In genomic region chr11:94107363-94107762, GRCh38 we compare ENCODE assay signal across 19 cellular contexts. TPM values are rescaled to one million over a fixed set of nuclear protein-coding genes. Genes with fewer than 3 reads are reported as not detected.
DNase-seq lines count a peak whose midpoint lies in the region; ATAC-seq, FAIRE-seq and TF ChIP-seq lines count a peak whose summit lies in the region.
"Had no signal": no experiment of that assay in that cellular context is flagged by ENCODE, and none has a peak within 500 bp of the region (broad histone marks: within the 10 kb centered on the region; RNA-seq: fewer than 3 reads in every experiment).

No MANE protein-coding gene starts in this region.

- no peaks in the 10 kb centered on the region for H3K36me3 Mint-ChIP-seq in MCF 10A (ENCODE audit: insufficient read depth, unreplicated experiment)
- no peaks in the 10 kb centered on the region for H3K36me3 Mint-ChIP-seq in activated naive CD4-positive, alpha-beta T cell treated with anti-CD3 and anti-CD28 coated beads, Interleukin-2, amount 50 U/mL, for 72 hours

- dilution Hi-C loops in mammary epithelial cell (cut with HindIII; ENCODE audit: low sequenced_read_pairs), result no loop called here

- no peak overlapping the region for H3K56ac ChIP-seq in H1 (replicated peaks; ENCODE audit: insufficient read length, low read depth, low read length)

- no peak overlapping the region for H3K18ac ChIP-seq in H1 (ENCODE audit: extremely low read depth, low read length)

- H3K23ac ChIP-seq in H1 (ENCODE audit: insufficient read length), result no peak overlapping the region

- H3K4me2 ChIP-seq in mammary epithelial cell (ENCODE audit: insufficient read depth, low read depth, low read length) (no peak overlapping the region), OCI-LY7 (ENCODE audit: low read length) (no peak overlapping the region), H1 (ENCODE audit: insufficient read depth in 1 of 2, low read depth in 2 of 2, low read length in 2 of 2) (no peak overlapping the region)

- no peak overlapping the region for H2BK12ac ChIP-seq in H1 (ENCODE audit: low read depth, low read length)

- H3K27me3 ChIP-seq in mammary epithelial cell (ENCODE audit: insufficient read depth, low read length), result no peaks in the 10 kb centered on the region
- H3K27me3 ChIP-seq in H1 (replicated peaks in 1 of 4; ENCODE audit: control insufficient read depth in 3 of 4, extremely low read depth in 1 of 4, insufficient read depth in 3 of 4, low read length in 3 of 4), result no peaks in the 10 kb centered on the region
- H3K27me3 ChIP-seq in MG63, result no peaks in the 10 kb centered on the region
- H3K27me3 ChIP-seq: adrenal gland, neutrophil had no signal

- in situ Hi-C loops in mammary epithelial cell (cut with MboI; ENCODE audit: low sequenced_read_pairs in 2 of 2), result loop anchor here in 1 of 2 donors (10.0 kb wide), 1 partner anchor 203 kb away; no protein-coding TSS in a partner anchor

- POLR2A ChIA-PET in MCF 10A (lab: Yijun Ruan, JAX) (no interaction called here), OCI-LY7 (lab: Charles Lee) (no interaction called here), H1 (lab: Charles Lee; ENCODE audit: partially characterized antibody) (no interaction called here)

- no peak overlapping the region for H2BK20ac ChIP-seq in H1 (ENCODE audit: low read length)

- no peaks in the 10 kb centered on the region for H3K23me2 ChIP-seq in H1 (ENCODE audit: low read depth, low read length)

- no peak overlapping the region for H3K4ac ChIP-seq in H1 (replicated peaks; ENCODE audit: insufficient read length, low read depth, low read length)

- peak; percentile 20 to 23; a peak in 1 of 4 replicates for TF ChIP-seq RAD21 in H1 (IDR thresholded peaks at IDR 0.05 in 1 of 2, conservative IDR thresholded peaks at IDR 0.05 in 1 of 2; ENCODE audit: low read depth in 2 of 2, low read length in 2 of 2)

- CTCF ChIA-PET in MCF 10A (lab: Yijun Ruan, JAX), result interaction anchor here (0.6 kb wide), 1 partner anchor 409 kb away, joined by 3 read pairs; no protein-coding TSS in a partner anchor
- CTCF ChIA-PET in mammary epithelial cell (lab: Charles Lee; ENCODE audit: low non-redundant PET), result no interaction called here
- CTCF ChIA-PET in OCI-LY7 (lab: Charles Lee; ENCODE audit: unreplicated experiment), result no interaction called here
- CTCF ChIA-PET in H1 (lab: Charles Lee; ENCODE audit: partially characterized antibody), result no interaction called here

- TF ChIP-seq EP300 in H1 (IDR thresholded peaks at IDR 0.05; ENCODE audit: borderline replicate concordance in 1 of 2, low read depth in 2 of 2, low read length in 2 of 2), result no peak

- BruUV-seq in MCF 10A (replicated peaks; lab: Mats Ljungman, UMichigan) (no TSS peak), mammary epithelial cell (replicated peaks; lab: Mats Ljungman, UMichigan) (no TSS peak), OCI-LY7 (replicated peaks; lab: Mats Ljungman, UMichigan) (no TSS peak)

- H3K9ac ChIP-seq in mammary epithelial cell (ENCODE audit: insufficient read depth, low read length) (no peak overlapping the region), H1 (replicated peaks in 1 of 4; ENCODE audit: extremely low read depth in 1 of 4, low read depth in 3 of 4, low read length in 3 of 4) (no peak overlapping the region)

- no peaks in the 10 kb centered on the region for H3K9me2 ChIP-seq in OCI-LY7 (ENCODE audit: insufficient read depth, low read length)

- H4K8ac ChIP-seq in H1 (ENCODE audit: extremely low read depth, insufficient read depth, low read length), result no peak overlapping the region

- ATAC-seq in GM18858 (IDR thresholded peaks at IDR 0.05; ENCODE audit: unreplicated experiment), result no peak
- no peak for ATAC-seq in activated naive CD4-positive, alpha-beta T cell treated with anti-CD3 and anti-CD28 coated beads, Interleukin-2, amount 50 U/mL, for 72 hours
- ATAC-seq in GM19395 (IDR thresholded peaks at IDR 0.05; ENCODE audit: unreplicated experiment), result no peak
- ATAC-seq: activated T-helper 17 cell treated with anti-CD3 and anti-CD28 coated beads, Interleukin-2, amount 50 U/mL, for 72 hours; mucosa of descending colon had no signal

- H2BK120ac ChIP-seq in H1 (replicated peaks; ENCODE audit: low read depth, low read length), result no peak overlapping the region

- no peaks in the 10 kb centered on the region for H3K4me1 Mint-ChIP-seq in MCF 10A (ENCODE audit: insufficient read depth, unreplicated experiment)
- H3K4me1 Mint-ChIP-seq: activated T-helper 17 cell treated with anti-CD3 and anti-CD28 coated beads, Interleukin-2, amount 50 U/mL, for 72 hours had no signal

- DNase-seq in MCF 10A (ENCODE audit: unreplicated experiment) (peak; percentile 42), mammary epithelial cell (no peak), OCI-LY7 (ENCODE audit: low spot score) (no peak), H1 (ENCODE audit: low read depth in 1 of 2, low spot score in 2 of 2) (no peak), MG63 (no peak)
- DNase-seq in activated naive CD4-positive, alpha-beta T cell treated with anti-CD3 and anti-CD28 coated beads, Interleukin-2, amount 50 U/mL, for 72 hours (ENCODE audit: low spot score in 2 of 2), result no peak
- DNase-seq: ACHN, adrenal gland, EL, left ventricle myocardium inferior, mucosa of descending colon, NCI-H1105, NCI-H82, right cardiac atrium had no signal

- H2AFZ ChIP-seq in mammary epithelial cell (ENCODE audit: low read depth, low read length), result no peak overlapping the region
- no peak overlapping the region for H2AFZ ChIP-seq in OCI-LY7 (ENCODE audit: low read length)
- no peak overlapping the region for H2AFZ ChIP-seq in H1 (ENCODE audit: low read length)

- no peaks in the 10 kb centered on the region for H3K79me1 ChIP-seq in H1 (ENCODE audit: low read depth, low read length)

- no peak for FAIRE-seq in H1 (lab: Jason Lieb, UNC)

- TF ChIP-seq POLR2A in H1 (IDR thresholded peaks at IDR 0.05; ENCODE audit: control extremely low read depth in 1 of 2, low read depth in 2 of 2, low read length in 2 of 2), result no peak

- H3K4me1 ChIP-seq in mammary epithelial cell (ENCODE audit: insufficient read depth, low read length), result peaks cover 14% of the 10 kb centered on the region
- H3K4me1 ChIP-seq in OCI-LY7 (ENCODE audit: insufficient read depth, low read length, poor library complexity, severe bottlenecking), result no peaks in the 10 kb centered on the region
- H3K4me1 ChIP-seq in H1 (replicated peaks in 1 of 4; ENCODE audit: control insufficient read depth in 3 of 4, insufficient read depth in 4 of 4, low read length in 3 of 4), result peaks cover 0 to 3% (median 0%) of the 10 kb centered on the region in 4 experiments; a peak in 2 of 7 replicates
- H3K4me1 ChIP-seq: adrenal gland had no signal

- no peak overlapping the region for H4K5ac ChIP-seq in H1 (ENCODE audit: insufficient read length, low read depth, low read length)

- no peaks in the 10 kb centered on the region for H3K9me3 Mint-ChIP-seq in MCF 10A (ENCODE audit: unreplicated experiment)
- no peaks in the 10 kb centered on the region for H3K9me3 Mint-ChIP-seq in activated naive CD4-positive, alpha-beta T cell treated with anti-CD3 and anti-CD28 coated beads, Interleukin-2, amount 50 U/mL, for 72 hours
- H3K9me3 Mint-ChIP-seq: activated T-helper 17 cell treated with anti-CD3 and anti-CD28 coated beads, Interleukin-2, amount 50 U/mL, for 72 hours had no signal

- intact Hi-C loops in MCF 10A (cut with micrococcal nuclease) (loop anchor here (1.0 to 2.0 kb wide), 2 partner anchors 186 to 213 kb away; no protein-coding TSS in a partner anchor), mammary epithelial cell (cut with micrococcal nuclease) (loop anchor here (1.0 kb wide), 1 partner anchor 186 kb away; no protein-coding TSS in a partner anchor), OCI-LY7 (cut with micrococcal nuclease; ENCODE audit: unreplicated experiment) (no loop called here)

- H3K9me3 ChIP-seq in mammary epithelial cell (replicated peaks; ENCODE audit: insufficient read depth, low read length) (no peaks in the 10 kb centered on the region), OCI-LY7 (ENCODE audit: low read length) (no peaks in the 10 kb centered on the region), H1 (ENCODE audit: insufficient read depth in 2 of 2, low read depth in 1 of 2, low read length in 1 of 2) (no peaks in the 10 kb centered on the region; a peak in 1 of 4 replicates), MG63 (no peaks in the 10 kb centered on the region; the same call in 1 of the 2 replicates)
- H3K9me3 ChIP-seq: adrenal gland, mucosa of descending colon, neutrophil had no signal

- H3K27ac ChIP-seq in mammary epithelial cell (ENCODE audit: insufficient read depth, low read depth, low read length), result no peak overlapping the region
- no peak overlapping the region for H3K27ac ChIP-seq in OCI-LY7 (ENCODE audit: low read depth, low read length, poor library complexity, severe bottlenecking)
- H3K27ac ChIP-seq in H1 (ENCODE audit: low read depth, low read length), result no peak overlapping the region
- H3K27ac ChIP-seq: adrenal gland, neutrophil, RWPE1 had no signal

- no peak overlapping the region for H3K4me3 Mint-ChIP-seq in MCF 10A (ENCODE audit: unreplicated experiment)
- H3K4me3 Mint-ChIP-seq: activated T-helper 17 cell treated with anti-CD3 and anti-CD28 coated beads, Interleukin-2, amount 50 U/mL, for 72 hours had no signal

- H3K14ac ChIP-seq in H1 (ENCODE audit: insufficient read length), result no peak overlapping the region

- H2BK15ac ChIP-seq in H1 (ENCODE audit: low read length), result no peak overlapping the region

- 95% methylated on average over 1 of the region's 1 CpG for WGBS in mammary epithelial cell (ENCODE audit: low coverage, missing lambda C conversion rate)
- 96% methylated on average over 1 of the region's 1 CpG; no CpG with 5 or more reads in 1 of the 2 experiments for WGBS in H1 (ENCODE audit: extremely low coverage in 1 of 2, insufficient coverage in 1 of 2, insufficient read length in 1 of 2, insufficient replicate concordance in 2 of 2, low coverage in 1 of 2, low lambda C conversion rate in 2 of 2, missing lambda C conversion rate in 1 of 2), 2 experiments

- H3K36me3 ChIP-seq in mammary epithelial cell (ENCODE audit: insufficient read depth, low read length), result no peaks in the 10 kb centered on the region
- H3K36me3 ChIP-seq in OCI-LY7 (ENCODE audit: insufficient read depth, low read length), result no peaks in the 10 kb centered on the region
- no peaks in the 10 kb centered on the region for H3K36me3 ChIP-seq in H1 (ENCODE audit: control insufficient read depth in 2 of 4, insufficient read depth in 4 of 4, low read length in 3 of 4)
- no peaks in the 10 kb centered on the region for H3K36me3 ChIP-seq in MG63
- H3K36me3 ChIP-seq: adrenal gland, left ventricle myocardium inferior, neutrophil had no signal

- H2AK5ac ChIP-seq in H1 (ENCODE audit: low read depth, low read length), result no peak overlapping the region

- peak; percentile 39 for TF ChIP-seq CTCF in MCF 10A (IDR thresholded peaks at IDR 0.05; ENCODE audit: unreplicated experiment)
- TF ChIP-seq CTCF in mammary epithelial cell (conservative IDR thresholded peaks at IDR 0.05 in 1 of 2, IDR thresholded peaks at IDR 0.05 in 1 of 2; ENCODE audit: extremely low read depth in 1 of 2, insufficient read depth in 1 of 2, low read depth in 1 of 2, low read length in 2 of 2), result peak in 1 of 2 donors; percentile 51
- TF ChIP-seq CTCF in OCI-LY7 (conservative IDR thresholded peaks at IDR 0.05; ENCODE audit: low read length), result 0 out of 2 replicates have a peak, but pooled peaks have one; percentile 30
- no peak; a peak in 1 of 4 replicates for TF ChIP-seq CTCF in H1 (IDR thresholded peaks at IDR 0.05; ENCODE audit: control extremely low read depth in 1 of 3, insufficient read depth in 1 of 3, low read depth in 1 of 3, low read length in 3 of 3)

- H3K4me3 ChIP-seq in mammary epithelial cell (replicated peaks in 1 of 3; ENCODE audit: insufficient read depth in 1 of 3, low read depth in 2 of 3, low read length in 3 of 3) (no peak overlapping the region), OCI-LY7 (ENCODE audit: low read depth, low read length, poor library complexity, severe bottlenecking) (no peak overlapping the region), H1 (ENCODE audit: extremely low read depth in 1 of 4, insufficient read depth in 2 of 4, low read depth in 3 of 4, low read length in 4 of 4) (no peak overlapping the region), MG63 (no peak overlapping the region)
- H3K4me3 ChIP-seq: adrenal gland, left ventricle myocardium inferior, mucosa of descending colon had no signal

- H4K20me1 ChIP-seq in mammary epithelial cell (ENCODE audit: insufficient read depth, low read length), result no peaks in the 10 kb centered on the region
- H4K20me1 ChIP-seq in OCI-LY7 (ENCODE audit: insufficient read depth, low read length), result no peaks in the 10 kb centered on the region
- no peaks in the 10 kb centered on the region for H4K20me1 ChIP-seq in H1 (replicated peaks in 1 of 2; ENCODE audit: control insufficient read depth in 1 of 2, insufficient read depth in 2 of 2, low read length in 2 of 2)

- no peak overlapping the region for H2BK5ac ChIP-seq in H1 (ENCODE audit: low read depth, low read length)

- H4K91ac ChIP-seq in H1 (replicated peaks; ENCODE audit: insufficient read length, low read length), result no peak overlapping the region

- H3K79me2 ChIP-seq in mammary epithelial cell (ENCODE audit: insufficient read depth, low read length) (no peaks in the 10 kb centered on the region), OCI-LY7 (ENCODE audit: insufficient read depth, low read depth, low read length) (no peaks in the 10 kb centered on the region), H1 (ENCODE audit: control insufficient read depth in 1 of 2, insufficient read depth in 2 of 2, low read length in 2 of 2) (no peaks in the 10 kb centered on the region)

- H3K27me3 Mint-ChIP-seq in MCF 10A (ENCODE audit: insufficient read depth, unreplicated experiment), result no peaks in the 10 kb centered on the region

- no peak overlapping the region for H3K27ac Mint-ChIP-seq in MCF 10A (ENCODE audit: low read depth, unreplicated experiment)
- H3K27ac Mint-ChIP-seq in activated naive CD4-positive, alpha-beta T cell treated with anti-CD3 and anti-CD28 coated beads, Interleukin-2, amount 50 U/mL, for 72 hours, result no peak overlapping the region
- H3K27ac Mint-ChIP-seq: activated T-helper 17 cell treated with anti-CD3 and anti-CD28 coated beads, Interleukin-2, amount 50 U/mL, for 72 hours had no signal

RNA-seq across cellular contexts. Expression of gene PANX1, which starts 21.3 kb away (rescaled TPM):
- 26.1 and 30.1 TPM in 2 replicates for total RNA-seq in MCF 10A (2022)
- total RNA-seq in mammary epithelial cell, result 10 to 100 TPM; 42.1 to 48.2 TPM
- 30.9 TPM for polyA plus RNA-seq in mammary epithelial cell
- polyA minus RNA-seq in mammary epithelial cell, result 62.4 TPM
- total RNA-seq in OCI-LY7 (2014; rRNA removed; shearing (Covaris generic)), result 14.3 and 16.5 TPM in 2 replicates
- 10.8 and 11.3 TPM in 2 replicates for total RNA-seq in OCI-LY7 (2022)
- total RNA-seq in H1 (2021; fragmentation: NEBNext Ultra II Directional; extraction: Animal tissue kit (Norgen Biotek cat#: 25700)), result 34.5 and 35.2 TPM in 2 replicates
- polyA plus RNA-seq in H1 (2011; rRNA removed), result 15.4 and 15.9 TPM in 2 replicates
- 18.1 TPM for polyA plus RNA-seq in H1 (2011; cell fraction: cytosol; rRNA removed)
- polyA plus RNA-seq in H1 (2011; cell fraction: nucleus; rRNA removed), result 18.9 TPM
- 19.1 to 29.2 TPM (median 24.7 TPM) in 4 replicates for polyA plus RNA-seq in H1 (2012, experiment 1 of 2)
- polyA plus RNA-seq in H1 (2012, experiment 2 of 2), result 7.6 TPM
- polyA plus RNA-seq in H1 (2013, experiment 1 of 2), result 25.2 TPM
- 29.7 TPM for polyA plus RNA-seq in H1 (2013, experiment 2 of 2)
- polyA minus RNA-seq in H1 (2011; rRNA and poly(A)+ RNA removed), result 69.0 and 96.8 TPM in 2 replicates
- 35.2 TPM for polyA minus RNA-seq in H1 (2011; cell fraction: cytosol; rRNA and poly(A)+ RNA removed)
- 62.2 TPM for polyA minus RNA-seq in H1 (2011; cell fraction: nucleus; rRNA and poly(A)+ RNA removed)
- 16.8 and 19.4 TPM in 2 replicates for total RNA-seq in MG63 (2014; rRNA removed; shearing (Covaris generic); ENCODE audit: low replicate concordance)
- 10 to 100 TPM in 1 of 2 donors, 1 to 10 TPM in 1; 4.8 to 10.7 TPM for total RNA-seq in activated naive CD4-positive, alpha-beta T cell treated with anti-CD3 and anti-CD28 coated beads, Interleukin-2, amount 50 U/mL, for 72 hours

Comparison
In these comparisons a context has a peak if more than half of its experiments do, and no peak if none do; other contexts are left out.
1. CTCF ChIP-seq: peak in MCF 10A (single experiment) and OCI-LY7 (single experiment); none in H1 (0 of 3).